Comparison of ENCODE assay signal across 27 cellular contexts in genomic region chr10:31686566-31686965, GRCh38.
"Had no signal": no experiment of that assay in that cellular context is flagged by ENCODE, and none has a peak within 500 bp of the region (broad histone marks: within the 10 kb centered on the region; RNA-seq: fewer than 3 reads in every experiment).

No MANE protein-coding gene starts in this region.

- H3K9ac ChIP-seq: neural progenitor cell, parathyroid adenoma had no signal

- DNase-seq: esophagus squamous epithelium; foreskin fibroblast; heart left ventricle; hippocampal formation; left colon; left ventricle myocardium superior; mesenchymal stem cell; midbrain; occipital lobe; retina; right lobe of liver; spleen; stimulated activated CD4-positive, alpha-beta T cell treated with anti-CD3 and anti-CD28 coated beads, Interleukin-15, amount 100 ng/mL, for 24 hours; stimulated activated CD4-positive, alpha-beta T cell treated with anti-CD3 and anti-CD28 coated beads, Interleukin-1b, Interleukin-23, amount 100 ng/mL, for 48 hours; stimulated activated CD4-positive, alpha-beta T cell treated with anti-CD3 and anti-CD28 coated beads, Interleukin-4, amount 100 ng/mL, for 24 hours; stomach; substantia nigra; thyroid gland; uterus had no signal

- H3K4me1 Mint-ChIP-seq: neural progenitor cell; stimulated activated memory B cell treated with anti-CD40 and anti-IgM and Interleukin-4, amounts not matched to agents 10 μg/mL and 1 μg/mL and 100 μg/mL, for 72 hours had no signal

- H3K9me3 ChIP-seq: prostate gland, thyroid gland had no signal

- H3K27me3 ChIP-seq: esophagus squamous epithelium, heart left ventricle, neural progenitor cell, right lobe of liver, spleen, stomach, thyroid gland, uterus had no signal

- H2AFZ ChIP-seq: neural progenitor cell, parathyroid adenoma had no signal

- ATAC-seq: heart left ventricle; left colon; left ventricle myocardium superior; stimulated activated memory B cell treated with anti-CD40 and anti-IgM and Interleukin-4, amounts not matched to agents 10 μg/mL and 1 μg/mL and 100 μg/mL, for 72 hours had no signal

- H3K27ac ChIP-seq: esophagus squamous epithelium, heart left ventricle, neural progenitor cell, parathyroid adenoma, prostate gland, right lobe of liver, spleen, stomach, thyroid gland, uterus had no signal

- H3K4me3 Mint-ChIP-seq: dendritic cell treated with granulocyte-macrophage colony-stimulating factor and Interleukin-4, amounts not matched to agents 40 ng/mL and 50 ng/mL, for 4 days; natural killer cell treated with Interleukin-12 subunit alpha and Interleukin-12 subunit beta and Interleukin-15 and Interleukin-18, amount 100 ng/mL, for 72 hours; neural progenitor cell; stimulated activated memory B cell treated with anti-CD40 and anti-IgM and Interleukin-4, amounts not matched to agents 10 μg/mL and 1 μg/mL and 100 μg/mL, for 72 hours; type B pancreatic cell had no signal

- H3K79me2 ChIP-seq: parathyroid adenoma had no signal

- H3K4me1 ChIP-seq: esophagus squamous epithelium, heart left ventricle, neural progenitor cell, parathyroid adenoma, prostate gland, right lobe of liver, spleen, stomach, thyroid gland, uterus had no signal

- H3K36me3 ChIP-seq: esophagus squamous epithelium, heart left ventricle, neural progenitor cell, prostate gland, right lobe of liver, spleen, stomach, thyroid gland, uterus had no signal

- H3K4me3 ChIP-seq: esophagus squamous epithelium, heart left ventricle, lung, neural progenitor cell, prostate gland, right lobe of liver, spleen, stomach, thyroid gland, uterus had no signal

- H3K27ac Mint-ChIP-seq: dendritic cell treated with granulocyte-macrophage colony-stimulating factor and Interleukin-4, amounts not matched to agents 40 ng/mL and 50 ng/mL, for 4 days; natural killer cell treated with Interleukin-12 subunit alpha and Interleukin-12 subunit beta and Interleukin-15 and Interleukin-18, amount 100 ng/mL, for 72 hours; neural progenitor cell; stimulated activated memory B cell treated with anti-CD40 and anti-IgM and Interleukin-4, amounts not matched to agents 10 μg/mL and 1 μg/mL and 100 μg/mL, for 72 hours; type B pancreatic cell had no signal

- H3K27me3 Mint-ChIP-seq: dendritic cell treated with granulocyte-macrophage colony-stimulating factor and Interleukin-4, amounts not matched to agents 40 ng/mL and 50 ng/mL, for 4 days; stimulated activated memory B cell treated with anti-CD40 and anti-IgM and Interleukin-4, amounts not matched to agents 10 μg/mL and 1 μg/mL and 100 μg/mL, for 72 hours; type B pancreatic cell had no signal

- H3K4me2 ChIP-seq: neural progenitor cell had no signal
